ENCODE assay signal across 1 cellular context in genomic region chr15:90338483-90338980, GRCh38.
TF ChIP-seq lines count a peak whose summit lies in the region.

No MANE protein-coding gene starts in this region.

TF ChIP-seq in GM23338, 12 proteins besides CTCF, POLR2A, EP300 and RAD21:
- TF ChIP-seq REST (IDR thresholded peaks at IDR 0.05; ENCODE audit: unreplicated experiment) (no peak), EZH2 (IDR thresholded peaks at IDR 0.05; ENCODE audit: low read depth, unreplicated experiment) (no peak), ZNF462 (CRISPR knock-in tag; IDR thresholded peaks at IDR 0.05) (no peak), ZNF331 (CRISPR knock-in tag; IDR thresholded peaks at IDR 0.05; ENCODE audit: low read depth) (no peak), ZNF114 (CRISPR knock-in tag; IDR thresholded peaks at IDR 0.05) (no peak), JUNB (IDR thresholded peaks at IDR 0.05; ENCODE audit: unreplicated experiment) (no peak), NANOG (IDR thresholded peaks at IDR 0.05; ENCODE audit: borderline replicate concordance) (no peak), EZH2phosphoT487 (IDR thresholded peaks at IDR 0.05; ENCODE audit: unreplicated experiment) (no peak)
